ENCODE assay signal across 1 cellular context in the genomic region with DNA sequence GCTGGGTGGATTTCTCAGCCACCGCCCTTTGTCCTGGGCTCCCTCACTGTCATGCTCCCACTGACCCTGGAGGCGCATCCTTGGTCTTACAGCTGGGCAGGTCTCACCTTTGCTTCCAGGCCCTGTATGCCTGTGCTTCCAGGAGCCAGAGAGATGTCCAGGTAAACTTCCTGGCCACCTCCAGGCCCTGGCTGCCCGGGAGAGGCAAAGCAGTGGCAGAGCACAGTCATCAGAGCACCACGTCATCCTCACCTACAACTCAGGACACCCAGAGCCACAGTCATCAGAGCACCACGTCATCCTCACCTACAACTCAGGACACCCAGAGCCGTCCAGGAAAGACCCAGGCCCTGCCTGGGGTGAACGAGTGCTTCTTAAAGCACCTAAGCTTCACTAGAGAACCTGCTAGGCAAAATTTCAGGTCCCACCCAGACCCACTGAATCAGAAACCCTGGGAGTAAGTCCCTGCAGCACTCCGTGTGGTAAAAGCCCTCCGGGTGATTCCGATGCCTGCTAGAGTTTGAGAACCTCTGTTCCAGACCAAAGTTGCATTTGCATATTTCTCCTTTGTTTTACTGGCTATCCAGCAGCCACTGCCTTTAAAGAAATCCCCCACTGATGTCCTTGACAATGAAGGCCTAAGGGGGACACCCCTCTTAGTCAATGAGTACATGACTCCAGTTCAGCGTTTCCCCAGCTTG.
TF ChIP-seq lines count a peak whose summit lies in the region.

No MANE protein-coding gene starts in this region.

TF ChIP-seq in WTC11, 78 proteins besides CTCF, POLR2A, EP300 and RAD21 (continued from another document):
- TF ChIP-seq, protein P1, sequence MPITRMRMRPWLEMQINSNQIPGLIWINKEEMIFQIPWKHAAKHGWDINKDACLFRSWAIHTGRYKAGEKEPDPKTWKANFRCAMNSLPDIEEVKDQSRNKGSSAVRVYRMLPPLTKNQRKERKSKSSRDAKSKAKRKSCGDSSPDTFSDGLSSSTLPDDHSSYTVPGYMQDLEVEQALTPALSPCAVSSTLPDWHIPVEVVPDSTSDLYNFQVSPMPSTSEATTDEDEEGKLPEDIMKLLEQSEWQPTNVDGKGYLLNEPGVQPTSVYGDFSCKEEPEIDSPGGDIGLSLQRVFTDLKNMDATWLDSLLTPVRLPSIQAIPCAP (CRISPR knock-in tag; IDR thresholded peaks at IDR 0.05) = no peak
- no peak for TF ChIP-seq TP53 (CRISPR knock-in tag; IDR thresholded peaks at IDR 0.05)
- TF ChIP-seq JAZF1 (CRISPR knock-in tag; IDR thresholded peaks at IDR 0.05) = no peak
- TF ChIP-seq ZNF138 (CRISPR knock-in tag; conservative IDR thresholded peaks at IDR 0.05) = no peak
- TF ChIP-seq CBFB (CRISPR knock-in tag; IDR thresholded peaks at IDR 0.05; ENCODE audit: low read depth) = no peak
- no peak for TF ChIP-seq RELA (CRISPR knock-in tag; IDR thresholded peaks at IDR 0.05; ENCODE audit: borderline replicate concordance)
- TF ChIP-seq, protein P2, sequence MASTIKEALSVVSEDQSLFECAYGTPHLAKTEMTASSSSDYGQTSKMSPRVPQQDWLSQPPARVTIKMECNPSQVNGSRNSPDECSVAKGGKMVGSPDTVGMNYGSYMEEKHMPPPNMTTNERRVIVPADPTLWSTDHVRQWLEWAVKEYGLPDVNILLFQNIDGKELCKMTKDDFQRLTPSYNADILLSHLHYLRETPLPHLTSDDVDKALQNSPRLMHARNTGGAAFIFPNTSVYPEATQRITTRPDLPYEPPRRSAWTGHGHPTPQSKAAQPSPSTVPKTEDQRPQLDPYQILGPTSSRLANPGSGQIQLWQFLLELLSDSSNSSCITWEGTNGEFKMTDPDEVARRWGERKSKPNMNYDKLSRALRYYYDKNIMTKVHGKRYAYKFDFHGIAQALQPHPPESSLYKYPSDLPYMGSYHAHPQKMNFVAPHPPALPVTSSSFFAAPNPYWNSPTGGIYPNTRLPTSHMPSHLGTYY (CRISPR knock-in tag; IDR thresholded peaks at IDR 0.05) = no peak
- TF ChIP-seq, protein P3, sequence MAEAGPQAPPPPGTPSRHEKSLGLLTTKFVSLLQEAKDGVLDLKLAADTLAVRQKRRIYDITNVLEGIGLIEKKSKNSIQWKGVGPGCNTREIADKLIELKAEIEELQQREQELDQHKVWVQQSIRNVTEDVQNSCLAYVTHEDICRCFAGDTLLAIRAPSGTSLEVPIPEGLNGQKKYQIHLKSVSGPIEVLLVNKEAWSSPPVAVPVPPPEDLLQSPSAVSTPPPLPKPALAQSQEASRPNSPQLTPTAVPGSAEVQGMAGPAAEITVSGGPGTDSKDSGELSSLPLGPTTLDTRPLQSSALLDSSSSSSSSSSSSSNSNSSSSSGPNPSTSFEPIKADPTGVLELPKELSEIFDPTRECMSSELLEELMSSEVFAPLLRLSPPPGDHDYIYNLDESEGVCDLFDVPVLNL (CRISPR knock-in tag; IDR thresholded peaks at IDR 0.05; ENCODE audit: borderline replicate concordance, low read depth) = no peak
- no peak for TF ChIP-seq ATF1 (CRISPR knock-in tag; IDR thresholded peaks at IDR 0.05)
- TF ChIP-seq NR1H2 (CRISPR knock-in tag; IDR thresholded peaks at IDR 0.05) = no peak
- no peak for TF ChIP-seq ZNF671 (CRISPR knock-in tag; IDR thresholded peaks at IDR 0.05)
- no peak for TF ChIP-seq SOX15 (CRISPR knock-in tag; IDR thresholded peaks at IDR 0.05)
